Comparison of ENCODE assay signal across 11 cellular contexts in the genomic region with DNA sequence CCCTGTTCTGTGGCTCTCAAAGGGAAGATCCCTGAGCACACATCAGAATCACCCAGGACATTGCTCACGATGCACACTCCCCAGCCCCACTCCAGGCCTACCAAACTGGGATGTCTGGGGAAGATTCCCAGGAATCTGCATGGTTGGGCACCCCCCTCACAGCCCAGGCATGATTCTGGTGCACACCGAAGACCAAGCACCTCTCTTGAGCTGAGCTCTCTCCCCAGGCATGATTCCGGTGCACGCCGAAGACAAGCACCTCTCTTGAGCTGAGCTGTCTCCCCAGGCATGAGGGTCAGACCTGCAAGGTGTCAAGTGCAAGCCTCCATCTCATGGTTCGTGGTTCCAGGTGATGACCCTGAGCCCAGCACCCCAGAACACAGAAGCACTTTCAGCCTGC.
DNase-seq lines count a peak whose midpoint lies in the region; ATAC-seq and TF ChIP-seq lines count a peak whose summit lies in the region.
"Had no signal": no experiment of that assay in that cellular context is flagged by ENCODE, and none has a peak within 500 bp of the region (broad histone marks: within the 10 kb centered on the region; RNA-seq: fewer than 3 reads in every experiment).

No MANE protein-coding gene starts in this region.

- H3K27ac ChIP-seq in heart left ventricle (peak overlapping the region; percentile 86 to 99 (median 94)), transverse colon (peak overlapping the region; percentile 55 to 72 (median 66))
- H3K27ac ChIP-seq: foreskin keratinocyte had no signal

- H3K4me3 ChIP-seq in heart left ventricle (peak overlapping the region in 1 of 12 donors; percentile 6), transverse colon (no peak overlapping the region), foreskin fibroblast (ENCODE audit: low read depth in 1 of 2, low read length in 2 of 2) (no peak overlapping the region)

- peaks cover 14 to 83% (median 67%) of the 10 kb centered on the region in 12 donors for H3K4me1 ChIP-seq in heart left ventricle
- H3K4me1 ChIP-seq in transverse colon, result peaks cover 0 to 36% (median 7%) of the 10 kb centered on the region in 4 donors

- TF ChIP-seq CTCF in heart left ventricle (IDR thresholded peaks at IDR 0.05) (no peak), osteocyte (IDR thresholded peaks at IDR 0.05) (no peak), transverse colon (IDR thresholded peaks at IDR 0.05) (no peak), foreskin fibroblast (IDR thresholded peaks at IDR 0.05; ENCODE audit: low read depth, low read length) (no peak)

- no peak for TF ChIP-seq EP300 in transverse colon (IDR thresholded peaks at IDR 0.05; ENCODE audit: low read depth)

- no peaks in the 10 kb centered on the region for H3K27me3 ChIP-seq in heart left ventricle
- no peaks in the 10 kb centered on the region for H3K27me3 ChIP-seq in transverse colon
- H3K27me3 ChIP-seq: foreskin keratinocyte had no signal

- peak overlapping the region; percentile 92 for H3K27ac Mint-ChIP-seq in osteocyte (ENCODE audit: unreplicated experiment)
- H3K27ac Mint-ChIP-seq: natural killer cell treated with Interleukin-12 subunit alpha and Interleukin-12 subunit beta and Interleukin-15 and Interleukin-18, amount 100 ng/mL, for 72 hours had no signal

- peaks cover 70% of the 10 kb centered on the region for H3K4me1 Mint-ChIP-seq in osteocyte (ENCODE audit: unreplicated experiment)

- no peak overlapping the region for H3K4me3 Mint-ChIP-seq in osteocyte (ENCODE audit: unreplicated experiment)

- in situ Hi-C loops in transverse colon (cut with MboI; ENCODE audit: low pct_ligation_motif_present in 1 of 4, low pct_unique_long_range_greater_than_20kb in 1 of 4, low sequenced_read_pairs in 3 of 4), result no loop called here

- no peaks in the 10 kb centered on the region for H3K36me3 Mint-ChIP-seq in osteocyte (ENCODE audit: unreplicated experiment)
- H3K36me3 Mint-ChIP-seq: natural killer cell treated with Interleukin-12 subunit alpha and Interleukin-12 subunit beta and Interleukin-15 and Interleukin-18, amount 100 ng/mL, for 72 hours had no signal

- ATAC-seq in heart left ventricle (no peak), GM21737 (IDR thresholded peaks at IDR 0.05; ENCODE audit: unreplicated experiment) (no peak), HG03342 (IDR thresholded peaks at IDR 0.05; ENCODE audit: unreplicated experiment) (no peak)
- ATAC-seq: foreskin keratinocyte had no signal

- WGBS in heart left ventricle, 4 donors, result 90 to 95% (median 92%) methylated on average over 3 to 6 of the region's 6 CpGs
- 100% methylated on average over 6 of the region's 6 CpGs; no CpG with 5 or more reads in 1 of the 2 donors for WGBS in transverse colon (ENCODE audit: low coverage in 1 of 2), 2 donors

- intact Hi-C loops in heart left ventricle (cut with DNase I) (loop anchor here in 8 of 10 donors (1.0 to 10.0 kb wide), 12 partner anchors 29 to 254 kb away; partner anchors contain the start of gene MEF2A (in 6 of the 8)), transverse colon (cut with DNase I; ENCODE audit: low total_unique reads) (no loop called here)

- H3K27me3 Mint-ChIP-seq in osteocyte (ENCODE audit: unreplicated experiment), result no peaks in the 10 kb centered on the region

- H3K36me3 ChIP-seq in heart left ventricle (no peaks in the 10 kb centered on the region), transverse colon (no peaks in the 10 kb centered on the region)

- peak; percentile 19 for DNase-seq in activated effector memory CD4-positive, alpha-beta T cell treated with anti-CD3 and anti-CD28 coated beads, Interleukin-2, amount 50 U/mL, for 16 hours
- no peak for DNase-seq in activated effector memory CD4-positive, alpha-beta T cell treated with Interleukin-2 at 50 U/mL for 16 hours
- peak in 2 of 5 donors; percentile 5 to 12 for DNase-seq in heart left ventricle
- peak; percentile 65 for DNase-seq in osteocyte (ENCODE audit: extremely low spot score, unreplicated experiment)
- no peak for DNase-seq in transverse colon
- no peak for DNase-seq in foreskin fibroblast
- DNase-seq: amniotic stem cell, foreskin keratinocyte had no signal

- peaks cover 6% of the 10 kb centered on the region for H3K9me3 Mint-ChIP-seq in osteocyte (ENCODE audit: unreplicated experiment)
- H3K9me3 Mint-ChIP-seq: natural killer cell treated with Interleukin-12 subunit alpha and Interleukin-12 subunit beta and Interleukin-15 and Interleukin-18, amount 100 ng/mL, for 72 hours had no signal

- H3K9me3 ChIP-seq in heart left ventricle (no peaks in the 10 kb centered on the region), transverse colon (no peaks in the 10 kb centered on the region)

- TF ChIP-seq POLR2A in heart left ventricle (IDR thresholded peaks at IDR 0.05) (no peak), transverse colon (IDR thresholded peaks at IDR 0.05) (no peak)

Comparison
In these comparisons a context has a peak if more than half of its experiments do, and no peak if none do; other contexts are left out.
1. DNase-seq: peak in activated effector memory CD4-positive, alpha-beta T cell treated with anti-CD3 and anti-CD28 coated beads, Interleukin-2, amount 50 U/mL, for 16 hours (single experiment) and osteocyte (single experiment); none in activated effector memory CD4-positive, alpha-beta T cell treated with Interleukin-2 at 50 U/mL for 16 hours (single experiment), transverse colon (single experiment) and foreskin fibroblast (0 of 2).